In the genomic region with DNA sequence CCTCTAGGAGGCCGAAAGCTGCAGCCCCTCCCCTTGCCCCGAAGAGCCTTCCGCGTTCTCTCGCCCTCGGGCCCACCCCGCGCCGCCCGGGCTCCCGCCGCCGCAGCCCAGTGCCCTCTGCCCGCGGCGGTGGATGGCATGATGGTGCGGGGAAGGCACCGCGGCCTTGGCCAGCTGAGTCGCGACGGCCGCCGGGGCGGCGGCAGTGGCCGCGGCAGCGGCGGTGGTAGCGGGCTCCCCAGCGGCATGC, we compare ENCODE assay signal across 8 cellular contexts.
DNase-seq lines count a peak whose midpoint lies in the region; ATAC-seq and TF ChIP-seq lines count a peak whose summit lies in the region.

No MANE protein-coding gene starts in this region.

- peaks cover 22% of the 10 kb centered on the region for H3K36me3 Mint-ChIP-seq in activated naive CD8-positive, alpha-beta T cell treated with anti-CD3 and anti-CD28 coated beads, Interleukin-2, amount 50 U/mL, for 24 hours (ENCODE audit: low read depth)
- peaks cover 48% of the 10 kb centered on the region for H3K36me3 Mint-ChIP-seq in stimulated activated effector memory CD8-positive, alpha-beta T cell treated with anti-CD3 and anti-CD28 coated beads, Interleukin-12 subunit alpha, Interleukin-12 subunit beta, amount 100 ng/mL, for 72 hours

- H3K9ac ChIP-seq in iPS-18a (ENCODE audit: low read length) = no peak overlapping the region

- no peaks in the 10 kb centered on the region for H3K36me3 ChIP-seq in iPS-18a (ENCODE audit: control insufficient read depth, low read depth, low read length)

- H3K4me3 ChIP-seq in HFF-Myc (replicated peaks; ENCODE audit: low read depth, low read length) (peak overlapping the region; percentile 93), iPS-18a (ENCODE audit: low read length) (peak overlapping the region; percentile 88)

- H3K4me1 ChIP-seq in iPS-18a (ENCODE audit: control insufficient read depth, low read depth, low read length) = peaks cover 10% of the 10 kb centered on the region

- H3K27me3 ChIP-seq in iPS-18a (ENCODE audit: control insufficient read depth, insufficient read depth, low read length) = peaks cover 18% of the 10 kb centered on the region

- no peak for TF ChIP-seq CTCF in HFF-Myc (IDR thresholded peaks at IDR 0.05; ENCODE audit: low read depth, low read length, missing control alignments)

- peaks cover 55% of the 10 kb centered on the region for H3K4me1 Mint-ChIP-seq in activated naive CD8-positive, alpha-beta T cell treated with anti-CD3 and anti-CD28 coated beads, Interleukin-2, amount 50 U/mL, for 24 hours
- H3K4me1 Mint-ChIP-seq in stimulated activated effector memory CD8-positive, alpha-beta T cell treated with anti-CD3 and anti-CD28 coated beads, Interleukin-12 subunit alpha, Interleukin-12 subunit beta, amount 100 ng/mL, for 72 hours = peaks cover 42% of the 10 kb centered on the region

- no peaks in the 10 kb centered on the region for H3K27me3 Mint-ChIP-seq in activated naive CD8-positive, alpha-beta T cell treated with anti-CD3 and anti-CD28 coated beads, Interleukin-2, amount 50 U/mL, for 24 hours

- H3K27ac ChIP-seq in iPS-18a (ENCODE audit: low read length) = no peak overlapping the region

- peak overlapping the region; percentile 54 for H3K27ac Mint-ChIP-seq in activated naive CD8-positive, alpha-beta T cell treated with anti-CD3 and anti-CD28 coated beads, Interleukin-2, amount 50 U/mL, for 24 hours
- H3K27ac Mint-ChIP-seq in stimulated activated effector memory CD8-positive, alpha-beta T cell treated with anti-CD3 and anti-CD28 coated beads, Interleukin-12 subunit alpha, Interleukin-12 subunit beta, amount 100 ng/mL, for 72 hours = peak overlapping the region; percentile 89

- no peaks in the 10 kb centered on the region for H3K9me3 ChIP-seq in iPS-18a (ENCODE audit: control insufficient read depth, low read depth, low read length)

- H3K4me3 Mint-ChIP-seq in activated naive CD8-positive, alpha-beta T cell treated with anti-CD3 and anti-CD28 coated beads, Interleukin-2, amount 50 U/mL, for 24 hours = peak overlapping the region; percentile 97
- H3K4me3 Mint-ChIP-seq in stimulated activated effector memory CD8-positive, alpha-beta T cell treated with anti-CD3 and anti-CD28 coated beads, Interleukin-12 subunit alpha, Interleukin-12 subunit beta, amount 100 ng/mL, for 72 hours = peak overlapping the region; percentile 86

- DNase-seq in HFF-Myc (ENCODE audit: extremely low read depth, low read depth) (no peak), COLO668 (lab: John Stamatoyannopoulos, UW; ENCODE audit: unreplicated experiment) (no peak), NCI-H82 treated with DMSO at 0.1 percent for 48 hours (lab: John Stamatoyannopoulos, UW; ENCODE audit: unreplicated experiment) (no peak)
- DNase-seq in activated naive CD8-positive, alpha-beta T cell treated with anti-CD3 and anti-CD28 coated beads, Interleukin-2, amount 50 U/mL, for 24 hours = no peak
- peak in 1 of 2 donors; percentile 76 for DNase-seq in stimulated activated effector memory CD8-positive, alpha-beta T cell treated with anti-CD3 and anti-CD28 coated beads, Interleukin-12 subunit alpha, Interleukin-12 subunit beta, amount 100 ng/mL, for 72 hours (ENCODE audit: low spot score in 2 of 2)

- H3K9me3 Mint-ChIP-seq in activated naive CD8-positive, alpha-beta T cell treated with anti-CD3 and anti-CD28 coated beads, Interleukin-2, amount 50 U/mL, for 24 hours = no peaks in the 10 kb centered on the region
- H3K9me3 Mint-ChIP-seq in stimulated activated effector memory CD8-positive, alpha-beta T cell treated with anti-CD3 and anti-CD28 coated beads, Interleukin-12 subunit alpha, Interleukin-12 subunit beta, amount 100 ng/mL, for 72 hours = no peaks in the 10 kb centered on the region

- no peak for ATAC-seq in activated naive CD8-positive, alpha-beta T cell treated with anti-CD3 and anti-CD28 coated beads, Interleukin-2, amount 50 U/mL, for 24 hours
- no peak for ATAC-seq in stimulated activated effector memory CD8-positive, alpha-beta T cell treated with anti-CD3 and anti-CD28 coated beads, Interleukin-12 subunit alpha, Interleukin-12 subunit beta, amount 100 ng/mL, for 72 hours
- no peak for ATAC-seq in HG03460 (IDR thresholded peaks at IDR 0.05; ENCODE audit: unreplicated experiment)
- no peak for ATAC-seq in HG03439 (IDR thresholded peaks at IDR 0.05; ENCODE audit: unreplicated experiment)
